In genomic region chr7:156473476-156474240, GRCh38 we compare ENCODE assay signal across 10 cellular contexts.
A peak's percentile ranks its signal among the peaks of the same experiment; 100 is the strongest.
DNase-seq lines count a peak whose midpoint lies in the region; ATAC-seq and TF ChIP-seq lines count a peak whose summit lies in the region.
"Had no signal": no experiment of that assay in that cellular context is flagged by ENCODE, and none has a peak within 500 bp of the region (broad histone marks: within the 10 kb centered on the region; RNA-seq: fewer than 3 reads in every experiment).

No MANE protein-coding gene starts in this region.

- intact Hi-C loops in posterior vena cava (cut with DNase I) = loop anchor here (10.0 kb wide), 2 partner anchors 659 to 669 kb away; partner anchors contain the start of gene SHH (in 1 of the 2)

- ATAC-seq in HG03457 (IDR thresholded peaks at IDR 0.05; ENCODE audit: unreplicated experiment) = no peak
- ATAC-seq in GM18505 (IDR thresholded peaks at IDR 0.05; ENCODE audit: unreplicated experiment) = no peak

- peak; percentile 72 for DNase-seq in DMS 273 (lab: John Stamatoyannopoulos, UW; ENCODE audit: unreplicated experiment)
- no peak for DNase-seq in DMS 273 treated with DMSO at 0.1 percent for 48 hours (lab: John Stamatoyannopoulos, UW)
- peak; percentile 81 for DNase-seq in HT-29 (ENCODE audit: low spot score)
- peak; percentile 69 for DNase-seq in SK-MEL-5 (ENCODE audit: low read depth, low spot score)
- DNase-seq in foreskin fibroblast = peak in 1 of 2 donors; percentile 11
- DNase-seq in posterior vena cava (ENCODE audit: low spot score) = peak; percentile 28
- DNase-seq: activated B cell treated with CpG ODN at 0.5 μM for 24 hours had no signal

- in situ Hi-C loops in SK-MEL-5 (cut with HindIII; ENCODE audit: low pct_unique_long_range_greater_than_20kb, low sequenced_read_pairs) = no loop called here

- peak; percentile 19 for TF ChIP-seq CTCF in foreskin fibroblast (IDR thresholded peaks at IDR 0.05; ENCODE audit: low read depth, low read length)

- TF ChIP-seq POLR2A in GM18505 (IDR thresholded peaks at IDR 0.05; ENCODE audit: borderline replicate concordance, extremely low read depth, insufficient read depth, insufficient read length) = no peak

- no peak overlapping the region for H3K4me3 ChIP-seq in foreskin fibroblast (ENCODE audit: low read depth in 1 of 2, low read length in 2 of 2)
- H3K4me3 ChIP-seq: ovary had no signal
